Comparison of ENCODE assay signal across 20 cellular contexts in the genomic region with DNA sequence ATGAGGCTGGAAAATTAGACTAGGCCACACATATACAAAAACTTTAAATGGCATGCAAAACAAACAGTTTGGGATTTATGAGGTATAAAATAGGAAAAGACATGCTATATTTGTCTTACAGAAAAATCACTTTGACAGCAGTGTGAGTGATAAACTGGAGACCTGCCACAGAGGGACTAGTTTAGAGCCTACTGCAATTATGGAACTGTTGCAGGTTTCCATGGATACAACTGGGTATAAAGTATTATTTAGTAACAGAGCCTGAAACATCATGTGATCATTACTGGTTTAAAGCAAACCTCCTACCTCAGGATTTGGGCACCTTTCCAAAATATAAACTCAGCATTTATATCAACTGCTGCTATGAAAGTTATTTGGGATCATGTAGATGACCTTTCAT.
"Had no signal": no experiment of that assay in that cellular context is flagged by ENCODE, and none has a peak within 500 bp of the region (broad histone marks: within the 10 kb centered on the region; RNA-seq: fewer than 3 reads in every experiment).

No MANE protein-coding gene starts in this region.

- H3K27me3 Mint-ChIP-seq: activated naive CD8-positive, alpha-beta T cell treated with anti-CD3 and anti-CD28 coated beads, Interleukin-2, amount 10 ng/mL, durations not matched to agents 7 days and 5 days; naive thymus-derived CD4-positive, alpha-beta T cell; progenitor cell of endocrine pancreas; type B pancreatic cell had no signal

- H3K9me3 ChIP-seq: thoracic aorta, vagina had no signal

- H3K36me3 Mint-ChIP-seq: activated naive CD8-positive, alpha-beta T cell treated with anti-CD3 and anti-CD28 coated beads, Interleukin-2, amount 10 ng/mL, durations not matched to agents 7 days and 5 days; naive thymus-derived CD4-positive, alpha-beta T cell; type B pancreatic cell had no signal

- DNase-seq: activated CD4-positive, alpha-beta T cell treated with anti-CD3 and anti-CD28 coated beads for 4 hours; activated CD4-positive, alpha-beta T cell treated with anti-CD3 and anti-CD28 coated beads, Interleukin-2, amount 50 U/mL, for 48 hours; activated CD4-positive, CD25-positive, alpha-beta regulatory T cell; activated effector memory CD4-positive, alpha-beta T cell treated with Interleukin-2 at 50 U/mL for 16 hours; activated naive CD4-positive, alpha-beta T cell treated with anti-CD3 and anti-CD28 coated beads for 36 hours; activated naive CD8-positive, alpha-beta T cell treated with anti-CD3 and anti-CD28 coated beads, Interleukin-2, amount 10 ng/mL, durations not matched to agents 7 days and 5 days; activated T-cell treated with anti-CD3 and anti-CD28 coated beads, Interleukin-2, amount 50 U/mL, for 48 hours; amniotic stem cell; heart right ventricle; naive thymus-derived CD4-positive, alpha-beta T cell; right cardiac atrium; stimulated activated CD4-positive, alpha-beta T cell treated with anti-CD3 and anti-CD28 coated beads, Interleukin-4, amount 100 ng/mL, for 24 hours; stimulated activated naive CD4-positive, alpha-beta T cell treated with Interleukin-2 at 50 U/mL for 16 hours had no signal

- H3K27ac Mint-ChIP-seq: activated naive CD4-positive, alpha-beta T cell treated with anti-CD3 and anti-CD28 coated beads for 36 hours; activated naive CD8-positive, alpha-beta T cell treated with anti-CD3 and anti-CD28 coated beads, Interleukin-2, amount 10 ng/mL, durations not matched to agents 7 days and 5 days; naive thymus-derived CD4-positive, alpha-beta T cell; progenitor cell of endocrine pancreas; type B pancreatic cell had no signal

- ATAC-seq: heart right ventricle; left lobe of liver; naive thymus-derived CD4-positive, alpha-beta T cell; right cardiac atrium had no signal

- H3K4me3 ChIP-seq: cardiac muscle cell, heart right ventricle, lung, thoracic aorta, vagina had no signal

- H3K4me3 Mint-ChIP-seq: activated naive CD4-positive, alpha-beta T cell treated with anti-CD3 and anti-CD28 coated beads for 36 hours; activated naive CD8-positive, alpha-beta T cell treated with anti-CD3 and anti-CD28 coated beads, Interleukin-2, amount 10 ng/mL, durations not matched to agents 7 days and 5 days; naive thymus-derived CD4-positive, alpha-beta T cell; type B pancreatic cell had no signal

- H3K4me1 Mint-ChIP-seq: activated naive CD8-positive, alpha-beta T cell treated with anti-CD3 and anti-CD28 coated beads, Interleukin-2, amount 10 ng/mL, durations not matched to agents 7 days and 5 days; naive thymus-derived CD4-positive, alpha-beta T cell had no signal

- H3K4me1 ChIP-seq: vagina had no signal

- H3K9me3 Mint-ChIP-seq: activated naive CD8-positive, alpha-beta T cell treated with anti-CD3 and anti-CD28 coated beads, Interleukin-2, amount 10 ng/mL, durations not matched to agents 7 days and 5 days; type B pancreatic cell had no signal

- H3K36me3 ChIP-seq: cardiac muscle cell, heart right ventricle, thoracic aorta, vagina had no signal
